ENCODE assay signal across 14 cellular contexts in genomic region chr15:100856847-100857246, GRCh38. TPM values are rescaled to one million over a fixed set of nuclear protein-coding genes. Genes with fewer than 3 reads are reported as not detected.
DNase-seq lines count a peak whose midpoint lies in the region; ATAC-seq and TF ChIP-seq lines count a peak whose summit lies in the region.
"Had no signal": no experiment of that assay in that cellular context is flagged by ENCODE, and none has a peak within 500 bp of the region (broad histone marks: within the 10 kb centered on the region; RNA-seq: fewer than 3 reads in every experiment).

No MANE protein-coding gene starts in this region.

- H3K9me3 Mint-ChIP-seq in type B pancreatic cell: peaks cover 5% of the 10 kb centered on the region

- intact Hi-C loops in left colon (cut with DNase I, micrococcal nuclease): no loop called here

- no peaks in the 10 kb centered on the region for H3K27me3 ChIP-seq in RWPE2 (ENCODE audit: insufficient read depth, poor library complexity, severe bottlenecking)

- H3K4me3 ChIP-seq in RWPE2 (ENCODE audit: severe bottlenecking): no peak overlapping the region
- H3K4me3 ChIP-seq: A549, GM23338 had no signal

- H3K27me3 Mint-ChIP-seq in type B pancreatic cell: peaks cover 7% of the 10 kb centered on the region
- H3K27me3 Mint-ChIP-seq: CD4-positive, CD25-positive, alpha-beta regulatory T cell had no signal

- H3K4me1 ChIP-seq in RWPE2 (ENCODE audit: insufficient read depth, poor library complexity, severe bottlenecking): no peaks in the 10 kb centered on the region
- H3K4me1 ChIP-seq: A549 had no signal

- no peaks in the 10 kb centered on the region for H3K36me3 Mint-ChIP-seq in type B pancreatic cell
- H3K36me3 Mint-ChIP-seq: CD4-positive, CD25-positive, alpha-beta regulatory T cell had no signal

- no peaks in the 10 kb centered on the region for H3K36me3 ChIP-seq in RWPE2 (ENCODE audit: low read depth)

- H3K27ac ChIP-seq in RWPE2 (ENCODE audit: poor library complexity, severe bottlenecking): no peak overlapping the region
- H3K27ac ChIP-seq: A549 had no signal

- peaks cover 35% of the 10 kb centered on the region for H3K4me1 Mint-ChIP-seq in type B pancreatic cell (ENCODE audit: unreplicated experiment)
- H3K4me1 Mint-ChIP-seq: CD4-positive, CD25-positive, alpha-beta regulatory T cell had no signal

- no peak for TF ChIP-seq CTCF in RWPE2 (IDR thresholded peaks at IDR 0.05; ENCODE audit: poor library complexity, severe bottlenecking)
- TF ChIP-seq CTCF in type B pancreatic cell (conservative IDR thresholded peaks at IDR 0.05): no peak

- no peak overlapping the region for H3K27ac Mint-ChIP-seq in type B pancreatic cell
- H3K27ac Mint-ChIP-seq: CD4-positive, CD25-positive, alpha-beta regulatory T cell; GM23338 had no signal

- peak overlapping the region; percentile 31 for H3K4me3 Mint-ChIP-seq in type B pancreatic cell
- H3K4me3 Mint-ChIP-seq: CD4-positive, CD25-positive, alpha-beta regulatory T cell; GM23338 had no signal

- DNase-seq in GM19238 (ENCODE audit: insufficient read length, low spot score) (peak; percentile 34), RWPE2 (ENCODE audit: low spot score) (peak; percentile 11), left colon (no peak), type B pancreatic cell (ENCODE audit: extremely low spot score, unreplicated experiment) (no peak), NCI-H446 treated with DMSO at 0.1 percent for 48 hours (lab: John Stamatoyannopoulos, UW) (no peak), LoVo (ENCODE audit: low spot score) (no peak)
- DNase-seq: CD4-positive, CD25-positive, alpha-beta regulatory T cell; DMS53; GF-D8; H7 had no signal

- no peaks in the 10 kb centered on the region for H3K9me3 ChIP-seq in RWPE2 (ENCODE audit: severe bottlenecking)
- H3K9me3 ChIP-seq: A549 had no signal

- no peak for ATAC-seq in RWPE2 (ENCODE audit: low read depth)
- peak; percentile 45 for ATAC-seq in left colon
- ATAC-seq in HG03095 (IDR thresholded peaks at IDR 0.05; ENCODE audit: unreplicated experiment): no peak
- ATAC-seq: A549, GM23338, HepG2 had no signal

RNA-seq across cellular contexts. Expression of gene ALDH1A3, which starts 22.8 kb away (rescaled TPM):
- total RNA-seq in left colon (1 to 10 TPM; 3.9 to 5.4 TPM), type B pancreatic cell (ENCODE audit: low replicate concordance) (13.0 and 14.4 TPM in 2 replicates)
- total RNA-seq: CD4-positive, CD25-positive, alpha-beta regulatory T cell; HepG2 had no signal

Comparison
In these comparisons a context has a peak if more than half of its experiments do, and no peak if none do; other contexts are left out.
1. DNase-seq: peak in GM19238 (single experiment) and RWPE2 (single experiment); none in left colon (0 of 2), type B pancreatic cell (single experiment), NCI-H446 treated with DMSO at 0.1 percent for 48 hours (single experiment) and LoVo (single experiment).